ENCODE assay signal across 8 cellular contexts in genomic region chr6:149140137-149140909, GRCh38.
A peak's percentile ranks its signal among the peaks of the same experiment; 100 is the strongest.
DNase-seq lines count a peak whose midpoint lies in the region; ATAC-seq and TF ChIP-seq lines count a peak whose summit lies in the region.

No MANE protein-coding gene starts in this region.

- in situ Hi-C loops in ACHN (cut with HindIII; ENCODE audit: low pct_ligation_motif_present, low pct_unique_long_range_greater_than_20kb, low sequenced_read_pairs): no loop called here

- peaks cover 5% of the 10 kb centered on the region for H3K9me3 Mint-ChIP-seq in activated CD4-positive, alpha-beta T cell treated with anti-CD3 and anti-CD28 coated beads, Interleukin-2, amount 10 ng/mL, durations not matched to agents 24 days and 14 days

- ATAC-seq in GM18511 (IDR thresholded peaks at IDR 0.05; ENCODE audit: unreplicated experiment) (peak; percentile 77), HG02885 (IDR thresholded peaks at IDR 0.05; ENCODE audit: poor library complexity, unreplicated experiment) (peak; percentile 86), mucosa of descending colon (peak; percentile 47)

- H3K36me3 ChIP-seq in mucosa of descending colon (ENCODE audit: low read depth): no peaks in the 10 kb centered on the region

- peak; percentile 87 for DNase-seq in activated CD4-positive, alpha-beta T cell treated with anti-CD3 and anti-CD28 coated beads, Interleukin-2, amount 10 ng/mL, durations not matched to agents 24 days and 14 days
- DNase-seq in mucosa of descending colon (peak; percentile 20 to 53 (median 28)), ACHN (no peak), NCI-H526 treated with DMSO at 0.1 percent for 48 hours (lab: John Stamatoyannopoulos, UW) (no peak), NCI-H146 treated with DMSO at 0.1 percent for 48 hours (lab: John Stamatoyannopoulos, UW; ENCODE audit: unreplicated experiment) (no peak), NCI-H69 (lab: John Stamatoyannopoulos, UW) (no peak)

- no peak overlapping the region for H3K4me3 ChIP-seq in mucosa of descending colon

- H3K9me3 ChIP-seq in mucosa of descending colon: no peaks in the 10 kb centered on the region

- peaks cover 48% of the 10 kb centered on the region for H3K4me1 Mint-ChIP-seq in activated CD4-positive, alpha-beta T cell treated with anti-CD3 and anti-CD28 coated beads, Interleukin-2, amount 10 ng/mL, durations not matched to agents 24 days and 14 days

- peak overlapping the region; percentile 85 for H3K4me3 Mint-ChIP-seq in activated CD4-positive, alpha-beta T cell treated with anti-CD3 and anti-CD28 coated beads, Interleukin-2, amount 10 ng/mL, durations not matched to agents 24 days and 14 days

- intact Hi-C loops in activated CD4-positive, alpha-beta T cell treated with anti-CD3 and anti-CD28 coated beads, Interleukin-2, amount 10 ng/mL, durations not matched to agents 24 days and 14 days (cut with micrococcal nuclease): loop anchor here (1.0 to 5.0 kb wide), 12 partner anchors 8 to 357 kb away; no protein-coding TSS in a partner anchor
- intact Hi-C loops in mucosa of descending colon (cut with DNase I, micrococcal nuclease): no loop called here

- H3K36me3 Mint-ChIP-seq in activated CD4-positive, alpha-beta T cell treated with anti-CD3 and anti-CD28 coated beads, Interleukin-2, amount 10 ng/mL, durations not matched to agents 24 days and 14 days (ENCODE audit: low read depth): peaks cover 25% of the 10 kb centered on the region

- no peaks in the 10 kb centered on the region for H3K27me3 Mint-ChIP-seq in activated CD4-positive, alpha-beta T cell treated with anti-CD3 and anti-CD28 coated beads, Interleukin-2, amount 10 ng/mL, durations not matched to agents 24 days and 14 days

- H3K27ac Mint-ChIP-seq in activated CD4-positive, alpha-beta T cell treated with anti-CD3 and anti-CD28 coated beads, Interleukin-2, amount 10 ng/mL, durations not matched to agents 24 days and 14 days: peak overlapping the region; percentile 100

- no peak for TF ChIP-seq CTCF in mucosa of descending colon (IDR thresholded peaks at IDR 0.05)

- H3K4me1 ChIP-seq in mucosa of descending colon (ENCODE audit: low read depth): no peaks in the 10 kb centered on the region

Comparison
In these comparisons a context has a peak if more than half of its experiments do, and no peak if none do; other contexts are left out.
1. DNase-seq: peak in activated CD4-positive, alpha-beta T cell treated with anti-CD3 and anti-CD28 coated beads, Interleukin-2, amount 10 ng/mL, durations not matched to agents 24 days and 14 days (single experiment) and mucosa of descending colon (3 of 3); none in ACHN (single experiment), NCI-H526 treated with DMSO at 0.1 percent for 48 hours (single experiment), NCI-H146 treated with DMSO at 0.1 percent for 48 hours (single experiment) and NCI-H69 (single experiment).
2. Peak in every context shown above with its lines, with median percentiles within 50 percentile points of each other: ATAC-seq.